8 cellular contexts compared by ENCODE assay signal in genomic region chr3:138862924-138863775, GRCh38. TPM values are rescaled to one million over a fixed set of nuclear protein-coding genes. Genes with fewer than 3 reads are reported as not detected.
DNase-seq lines count a peak whose midpoint lies in the region; ATAC-seq lines count a peak whose summit lies in the region.

No MANE protein-coding gene starts in this region.

- H3K27ac ChIP-seq in mesodermal cell (ENCODE audit: low read depth, low read length, severe bottlenecking): peak overlapping the region; percentile 38

- H3K9me3 ChIP-seq in mesodermal cell (ENCODE audit: control insufficient read depth, low read length): no peaks in the 10 kb centered on the region

- WGBS in mesodermal cell (ENCODE audit: insufficient coverage in 2 of 2), 2 experiments: 18 to 22% methylated on average over 9 to 11 of the region's 11 CpGs

- ATAC-seq in GM18502 (IDR thresholded peaks at IDR 0.05; ENCODE audit: poor library complexity, unreplicated experiment): no peak
- no peak for ATAC-seq in HG02840 (IDR thresholded peaks at IDR 0.05; ENCODE audit: low FRiP score, unreplicated experiment)

- no peak overlapping the region for H3K4me3 ChIP-seq in mesodermal cell (ENCODE audit: extremely low read depth, insufficient read depth, low read length, poor library complexity, severe bottlenecking)

- H3K4me1 ChIP-seq in mesodermal cell (ENCODE audit: control insufficient read depth, insufficient read depth, low read length, poor library complexity, severe bottlenecking): peaks cover 18% of the 10 kb centered on the region

- no peaks in the 10 kb centered on the region for H3K36me3 ChIP-seq in mesodermal cell (ENCODE audit: control insufficient read depth, insufficient read depth, low read length)

- DNase-seq in NCI-H2081 (lab: John Stamatoyannopoulos, UW): peak; percentile 16 to 17
- no peak for DNase-seq in NCI-H2081 treated with DMSO at 0.1 percent for 48 hours (lab: John Stamatoyannopoulos, UW)
- peak; percentile 43 to 78 for DNase-seq in NOMO-1 (lab: John Stamatoyannopoulos, UW; ENCODE audit: unreplicated experiment in 2 of 2)
- peak; percentile 28 to 76 for DNase-seq in dermis microvascular lymphatic vessel endothelial cell (ENCODE audit: low read depth in 2 of 2)
- DNase-seq in midbrain (lab: John Stamatoyannopoulos, UW): no peak

RNA-seq across cellular contexts. Expression of gene PIK3CB, which starts 28.4 kb away (rescaled TPM):
- 12.3 and 14.4 TPM in 2 replicates for total RNA-seq in dermis microvascular lymphatic vessel endothelial cell
- polyA plus RNA-seq in mesodermal cell (2013, experiment 1 of 2): 12.8 TPM
- polyA plus RNA-seq in mesodermal cell (2013, experiment 2 of 2): 11.5 TPM

Comparison
In these comparisons a context has a peak if more than half of its experiments do, and no peak if none do; other contexts are left out.
1. DNase-seq: peak in NCI-H2081 (2 of 2), NOMO-1 (2 of 2) and dermis microvascular lymphatic vessel endothelial cell (2 of 2); none in NCI-H2081 treated with DMSO at 0.1 percent for 48 hours (single experiment) and midbrain (single experiment).